9 cellular contexts compared by ENCODE assay signal in genomic region chr10:32981760-32982159, GRCh38. TPM values are rescaled to one million over a fixed set of nuclear protein-coding genes. Genes with fewer than 3 reads are reported as not detected.
DNase-seq lines count a peak whose midpoint lies in the region; ATAC-seq and TF ChIP-seq lines count a peak whose summit lies in the region.
"Had no signal": no experiment of that assay in that cellular context is flagged by ENCODE, and none has a peak within 500 bp of the region (broad histone marks: within the 10 kb centered on the region; RNA-seq: fewer than 3 reads in every experiment).

No MANE protein-coding gene starts in this region.

- H3K27ac Mint-ChIP-seq in dendritic cell treated with granulocyte-macrophage colony-stimulating factor and Interleukin-4, amounts not matched to agents 40 ng/mL and 50 ng/mL, for 4 days, result peak overlapping the region; percentile 90

- no peaks in the 10 kb centered on the region for H3K27me3 Mint-ChIP-seq in dendritic cell treated with granulocyte-macrophage colony-stimulating factor and Interleukin-4, amounts not matched to agents 40 ng/mL and 50 ng/mL, for 4 days

- H3K9me3 Mint-ChIP-seq in dendritic cell treated with granulocyte-macrophage colony-stimulating factor and Interleukin-4, amounts not matched to agents 40 ng/mL and 50 ng/mL, for 4 days, result no peaks in the 10 kb centered on the region

- no peaks in the 10 kb centered on the region for H3K9me3 ChIP-seq in uterus
- H3K9me3 ChIP-seq: BLaER1 had no signal

- H3K36me3 ChIP-seq in uterus, result no peaks in the 10 kb centered on the region
- H3K36me3 ChIP-seq: BLaER1 had no signal

- DNase-seq in activated gamma-delta T cell treated with Interleukin-2 at 50 U/mL for 16 hours (peak; percentile 5), activated gamma-delta T cell (lab: John Stamatoyannopoulos, UW) (no peak), lung microvascular endothelial cell (ENCODE audit: low read depth in 2 of 2) (peak; percentile 92 to 96), uterus (peak; percentile 46 to 65), NCI-H82 treated with DMSO at 0.1 percent for 48 hours (lab: John Stamatoyannopoulos, UW; ENCODE audit: unreplicated experiment) (no peak)

- no peak overlapping the region for H3K4me3 ChIP-seq in uterus

- intact Hi-C loops in dendritic cell treated with granulocyte-macrophage colony-stimulating factor and Interleukin-4, amounts not matched to agents 40 ng/mL and 50 ng/mL, for 4 days (cut with micrococcal nuclease), result no loop called here
- intact Hi-C loops in uterus (cut with DNase I; ENCODE audit: low total_unique reads), result no loop called here

- H3K4me1 Mint-ChIP-seq in dendritic cell treated with granulocyte-macrophage colony-stimulating factor and Interleukin-4, amounts not matched to agents 40 ng/mL and 50 ng/mL, for 4 days (ENCODE audit: low read depth), result peaks cover 29% of the 10 kb centered on the region

- ATAC-seq in GM18519 (IDR thresholded peaks at IDR 0.05; ENCODE audit: low FRiP score, unreplicated experiment), result no peak
- no peak for ATAC-seq in HG03571 (IDR thresholded peaks at IDR 0.05; ENCODE audit: unreplicated experiment)

- H3K4me3 Mint-ChIP-seq in dendritic cell treated with granulocyte-macrophage colony-stimulating factor and Interleukin-4, amounts not matched to agents 40 ng/mL and 50 ng/mL, for 4 days, result no peak overlapping the region

- H3K27ac ChIP-seq in uterus, result peak overlapping the region; percentile 93 to 98
- H3K27ac ChIP-seq: BLaER1 had no signal

- TF ChIP-seq POLR2A in uterus (IDR thresholded peaks at IDR 0.05), result peak in 1 of 2 donors; percentile 12

- H3K4me1 ChIP-seq in uterus, result peaks cover 0 to 6% of the 10 kb centered on the region in 2 donors

- TF ChIP-seq CTCF in uterus (IDR thresholded peaks at IDR 0.05), result no peak

- no peaks in the 10 kb centered on the region for H3K27me3 ChIP-seq in uterus
- H3K27me3 ChIP-seq: BLaER1 had no signal

- H3K36me3 Mint-ChIP-seq in dendritic cell treated with granulocyte-macrophage colony-stimulating factor and Interleukin-4, amounts not matched to agents 40 ng/mL and 50 ng/mL, for 4 days (ENCODE audit: low read depth), result no peaks in the 10 kb centered on the region

RNA-seq across cellular contexts. Expression of gene ITGB1, which starts 23.7 kb away (rescaled TPM):
- total RNA-seq in lung microvascular endothelial cell, result 1,017 and 1,090 TPM in 2 replicates
- 1,000 to 10,000 TPM in 1 of 4 donors, 100 to 1,000 TPM in 3; 484 to 1,046 (median 601) TPM for total RNA-seq in uterus

Comparison
In these comparisons a context has a peak if more than half of its experiments do, and no peak if none do; other contexts are left out.
1. DNase-seq: peak in activated gamma-delta T cell treated with Interleukin-2 at 50 U/mL for 16 hours (single experiment), lung microvascular endothelial cell (2 of 2) and uterus (2 of 2); none in activated gamma-delta T cell (single experiment) and NCI-H82 treated with DMSO at 0.1 percent for 48 hours (single experiment).